Comparison of ENCODE assay signal across 41 cellular contexts in genomic region chr10:48926255-48926654, GRCh38. TPM values are rescaled to one million over a fixed set of nuclear protein-coding genes. Genes with fewer than 3 reads are reported as not detected.
"Had no signal": no experiment of that assay in that cellular context is flagged by ENCODE, and none has a peak within 500 bp of the region (broad histone marks: within the 10 kb centered on the region; RNA-seq: fewer than 3 reads in every experiment).

No MANE protein-coding gene starts in this region.

- H3K27me3 ChIP-seq: ascending aorta, breast epithelium, cardiac muscle cell, gastroesophageal sphincter had no signal

- ATAC-seq: activated CD4-positive, CD25-positive, alpha-beta regulatory T cell treated with anti-CD3 and anti-CD28 coated beads, Interleukin-2, amount 50 U/mL, for 24 hours; activated CD8-positive, alpha-beta T cell treated with anti-CD3 and anti-CD28 coated beads for 36 hours; activated naive CD4-positive, alpha-beta T cell treated with anti-CD3 and anti-CD28 coated beads, Interleukin-2, amount 50 U/mL, for 72 hours; activated T-cell treated with anti-CD3 and anti-CD28 coated beads, Interleukin-2, amount 50 U/mL, for 72 hours; effector memory CD8-positive, alpha-beta T cell; gastroesophageal sphincter; T-helper 17 cell had no signal

- H3K27ac ChIP-seq: ascending aorta, cardiac muscle cell, coronary artery, dorsolateral prefrontal cortex, epithelial cell of prostate, esophagus squamous epithelium, gastroesophageal sphincter, WERI-Rb-1 had no signal

- DNase-seq: activated B cell treated with CpG ODN at 0.5 μM for 24 hours; activated CD4-positive, alpha-beta T cell treated with anti-CD3 and anti-CD28 coated beads for 48 hours; activated CD4-positive, alpha-beta T cell treated with anti-CD3 and anti-CD28 coated beads, Interleukin-2, amount 50 U/mL, for 1 hour; activated CD4-positive, alpha-beta T cell treated with anti-CD3 and anti-CD28 coated beads, Interleukin-2, amount 50 U/mL, for 48 hours; activated CD8-positive, alpha-beta memory T cell treated with anti-CD3 and anti-CD28 coated beads for 24 hours; activated CD8-positive, alpha-beta memory T cell treated with anti-CD3 and anti-CD28 coated beads, Interleukin-2, amount 50 U/mL, for 4 hours; activated CD8-positive, alpha-beta T cell treated with anti-CD3 and anti-CD28 coated beads for 36 hours; activated gamma-delta T cell; activated naive CD4-positive, alpha-beta T cell; activated naive CD4-positive, alpha-beta T cell treated with anti-CD3 and anti-CD28 coated beads, Interleukin-2, amount 10 ng/mL, durations not matched to agents 7 days and 5 days; activated naive CD8-positive, alpha-beta T cell treated with anti-CD3 and anti-CD28 coated beads, Interleukin-2, amount 10 ng/mL, durations not matched to agents 7 days and 5 days; activated T-cell treated with anti-CD3 and anti-CD28 coated beads for 4 hours; activated T-cell treated with anti-CD3 and anti-CD28 coated beads, Interleukin-2, amount 50 U/mL, for 24 hours; activated T-cell treated with anti-CD3 and anti-CD28 coated beads, Interleukin-2, amount 50 U/mL, for 72 hours; dorsolateral prefrontal cortex; effector CD4-positive, alpha-beta T cell; effector memory CD8-positive, alpha-beta T cell; esophagus squamous epithelium; foreskin melanocyte; T-helper 1 cell; T-helper 17 cell; T1000; WERI-Rb-1 had no signal

- H3K36me3 ChIP-seq: ascending aorta, breast epithelium, cardiac muscle cell, esophagus squamous epithelium, gastroesophageal sphincter, WERI-Rb-1 had no signal

- H3K9me3 Mint-ChIP-seq: activated B cell treated with CpG ODN at 0.5 μM for 24 hours; activated CD8-positive, alpha-beta T cell treated with anti-CD3 and anti-CD28 coated beads for 36 hours; activated naive CD4-positive, alpha-beta T cell treated with anti-CD3 and anti-CD28 coated beads, Interleukin-2, amount 10 ng/mL, durations not matched to agents 7 days and 5 days; activated naive CD4-positive, alpha-beta T cell treated with anti-CD3 and anti-CD28 coated beads, Interleukin-2, amount 50 U/mL, for 72 hours; activated naive CD8-positive, alpha-beta T cell treated with anti-CD3 and anti-CD28 coated beads, Interleukin-2, amount 10 ng/mL, durations not matched to agents 7 days and 5 days; activated T-cell treated with anti-CD3 and anti-CD28 coated beads, Interleukin-2, amount 50 U/mL, for 24 hours; activated T-cell treated with anti-CD3 and anti-CD28 coated beads, Interleukin-2, amount 50 U/mL, for 72 hours; central memory CD8-positive, alpha-beta T cell; dendritic cell treated with granulocyte-macrophage colony-stimulating factor and Interleukin-4, amounts not matched to agents 40 ng/mL and 50 ng/mL, for 4 days; effector memory CD8-positive, alpha-beta T cell; T-helper 2 cell treated with Interferon-gamma antibody and Interleukin-4, amounts not matched to agents 5 μg/mL and 100 μg/mL, for 36 hours had no signal

- H3K4me3 ChIP-seq: ascending aorta, breast epithelium, cardiac muscle cell, coronary artery, dorsolateral prefrontal cortex, esophagus squamous epithelium, gastroesophageal sphincter had no signal

- H3K4me1 ChIP-seq: ascending aorta, breast epithelium, esophagus squamous epithelium, gastroesophageal sphincter had no signal

- H3K9me3 ChIP-seq: ascending aorta, breast epithelium, esophagus squamous epithelium, gastroesophageal sphincter had no signal

- H3K4me1 Mint-ChIP-seq: activated B cell treated with CpG ODN at 0.5 μM for 24 hours; activated naive CD4-positive, alpha-beta T cell treated with anti-CD3 and anti-CD28 coated beads, Interleukin-2, amount 10 ng/mL, durations not matched to agents 7 days and 5 days; activated naive CD8-positive, alpha-beta T cell treated with anti-CD3 and anti-CD28 coated beads, Interleukin-2, amount 10 ng/mL, durations not matched to agents 7 days and 5 days; central memory CD8-positive, alpha-beta T cell; T-helper 17 cell had no signal

- H3K27ac Mint-ChIP-seq: activated CD8-positive, alpha-beta T cell treated with anti-CD3 and anti-CD28 coated beads for 36 hours; activated naive CD4-positive, alpha-beta T cell treated with anti-CD3 and anti-CD28 coated beads, Interleukin-2, amount 10 ng/mL, durations not matched to agents 7 days and 5 days; activated naive CD4-positive, alpha-beta T cell treated with anti-CD3 and anti-CD28 coated beads, Interleukin-2, amount 50 U/mL, for 72 hours; activated naive CD8-positive, alpha-beta T cell treated with anti-CD3 and anti-CD28 coated beads, Interleukin-2, amount 10 ng/mL, durations not matched to agents 7 days and 5 days; activated T-cell treated with anti-CD3 and anti-CD28 coated beads, Interleukin-2, amount 50 U/mL, for 24 hours; activated T-cell treated with anti-CD3 and anti-CD28 coated beads, Interleukin-2, amount 50 U/mL, for 72 hours; brain; dendritic cell treated with granulocyte-macrophage colony-stimulating factor and Interleukin-4, amounts not matched to agents 40 ng/mL and 50 ng/mL, for 4 days; effector memory CD8-positive, alpha-beta T cell; T-helper 17 cell; T-helper 2 cell treated with Interferon-gamma antibody and Interleukin-4, amounts not matched to agents 5 μg/mL and 100 μg/mL, for 36 hours had no signal

- H3K4me3 Mint-ChIP-seq: activated B cell treated with CpG ODN at 0.5 μM for 24 hours; activated CD8-positive, alpha-beta T cell treated with anti-CD3 and anti-CD28 coated beads for 36 hours; activated naive CD4-positive, alpha-beta T cell treated with anti-CD3 and anti-CD28 coated beads, Interleukin-2, amount 10 ng/mL, durations not matched to agents 7 days and 5 days; activated naive CD8-positive, alpha-beta T cell treated with anti-CD3 and anti-CD28 coated beads, Interleukin-2, amount 10 ng/mL, durations not matched to agents 7 days and 5 days; activated T-cell treated with anti-CD3 and anti-CD28 coated beads, Interleukin-2, amount 50 U/mL, for 24 hours; activated T-cell treated with anti-CD3 and anti-CD28 coated beads, Interleukin-2, amount 50 U/mL, for 72 hours; brain; central memory CD8-positive, alpha-beta T cell; dendritic cell treated with granulocyte-macrophage colony-stimulating factor and Interleukin-4, amounts not matched to agents 40 ng/mL and 50 ng/mL, for 4 days; effector memory CD8-positive, alpha-beta T cell; T-helper 17 cell; T-helper 2 cell treated with Interferon-gamma antibody and Interleukin-4, amounts not matched to agents 5 μg/mL and 100 μg/mL, for 36 hours had no signal

- H3K36me3 Mint-ChIP-seq: activated naive CD4-positive, alpha-beta T cell treated with anti-CD3 and anti-CD28 coated beads, Interleukin-2, amount 10 ng/mL, durations not matched to agents 7 days and 5 days; activated naive CD4-positive, alpha-beta T cell treated with anti-CD3 and anti-CD28 coated beads, Interleukin-2, amount 50 U/mL, for 72 hours; activated naive CD8-positive, alpha-beta T cell treated with anti-CD3 and anti-CD28 coated beads, Interleukin-2, amount 10 ng/mL, durations not matched to agents 7 days and 5 days; brain had no signal

- H3K27me3 Mint-ChIP-seq: activated B cell treated with CpG ODN at 0.5 μM for 24 hours; dendritic cell treated with granulocyte-macrophage colony-stimulating factor and Interleukin-4, amounts not matched to agents 40 ng/mL and 50 ng/mL, for 4 days had no signal

RNA-seq across cellular contexts. Expression of gene LRRC18, which starts 13.4 kb away (rescaled TPM):
- total RNA-seq: activated B cell treated with CpG ODN at 0.5 μM for 24 hours; activated CD8-positive, alpha-beta T cell treated with anti-CD3 and anti-CD28 coated beads for 36 hours; activated naive CD4-positive, alpha-beta T cell treated with anti-CD3 and anti-CD28 coated beads, Interleukin-2, amount 50 U/mL, for 72 hours; activated T-cell treated with anti-CD3 and anti-CD28 coated beads, Interleukin-2, amount 50 U/mL, for 72 hours; ascending aorta; breast epithelium; cardiac muscle cell; cerebellum; dorsolateral prefrontal cortex; endothelial cell of umbilical vein; fibroblast of villous mesenchyme; gastroesophageal sphincter; glomerular endothelial cell; T-helper 17 cell had no signal
- polyA plus RNA-seq: cardiac muscle cell, endothelial cell of umbilical vein, esophagus, fibroblast of lung had no signal
